8 cellular contexts compared by ENCODE assay signal in the genomic region with DNA sequence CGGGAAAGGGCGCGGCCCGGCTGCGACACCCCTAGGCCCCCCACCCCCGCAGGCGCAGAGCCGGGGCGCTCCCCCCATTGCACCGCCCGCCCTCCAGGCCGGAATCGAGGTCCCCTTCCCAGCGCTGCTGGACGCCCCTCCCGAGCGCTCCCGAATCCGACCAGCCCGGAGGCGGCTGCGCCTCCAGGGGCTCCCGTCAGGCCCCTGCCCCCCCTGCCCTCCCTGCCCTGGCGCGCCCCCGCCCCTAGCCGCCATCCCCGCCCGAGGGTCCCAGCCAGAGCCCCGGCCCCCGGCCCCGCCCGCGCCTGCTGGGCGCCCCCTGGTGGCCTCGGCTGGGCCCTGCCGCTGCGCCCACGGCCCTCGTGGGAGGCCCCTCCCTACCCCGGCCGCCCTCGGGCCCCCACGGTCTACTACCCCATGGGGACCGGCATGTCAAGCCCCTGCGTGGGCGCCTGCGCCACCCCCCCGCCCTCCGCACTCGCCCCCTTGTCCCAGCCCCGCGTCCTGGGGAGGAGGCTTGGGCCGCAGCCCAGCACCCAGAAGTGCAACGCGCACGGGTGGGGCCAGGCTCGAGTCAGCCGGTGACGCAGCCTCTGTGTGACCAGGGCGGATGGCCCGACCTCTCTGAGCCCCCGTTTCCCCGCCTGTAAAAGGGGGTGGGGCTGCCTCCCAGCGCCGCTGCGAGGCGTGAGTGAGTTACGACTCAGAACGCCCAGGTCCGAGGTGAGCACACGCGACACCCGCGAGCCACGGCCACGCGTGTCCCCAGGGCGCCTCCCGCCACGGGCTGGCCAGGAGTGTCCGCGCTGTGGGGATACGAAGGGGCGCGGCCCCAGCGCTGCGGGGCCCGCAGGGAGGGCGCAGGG.
DNase-seq lines count a peak whose midpoint lies in the region; ATAC-seq, FAIRE-seq and TF ChIP-seq lines count a peak whose summit lies in the region.

No MANE protein-coding gene starts in this region.

- ATAC-seq in memory B cell (ENCODE audit: low read depth) (peak; percentile 39), HG02938 (IDR thresholded peaks at IDR 0.05; ENCODE audit: unreplicated experiment) (no peak)

- CTCF ChIA-PET in activated CD4-positive, alpha-beta memory T cell treated with anti-CD3 and anti-CD28 coated beads for 36 hours (lab: Charles Lee), result no interaction called here

- no peaks in the 10 kb centered on the region for H3K36me3 Mint-ChIP-seq in activated CD4-positive, alpha-beta memory T cell treated with anti-CD3 and anti-CD28 coated beads for 36 hours
- H3K36me3 Mint-ChIP-seq in memory B cell, result no peaks in the 10 kb centered on the region

- H3K9me3 ChIP-seq in ectodermal cell (ENCODE audit: control insufficient read depth, low read length), result no peaks in the 10 kb centered on the region

- H3K27ac ChIP-seq in ectodermal cell (ENCODE audit: insufficient read depth, low read depth, low read length, poor library complexity, severe bottlenecking), result no peak overlapping the region

- H3K9me3 Mint-ChIP-seq in activated CD4-positive, alpha-beta memory T cell treated with anti-CD3 and anti-CD28 coated beads for 36 hours, result no peaks in the 10 kb centered on the region
- H3K9me3 Mint-ChIP-seq in memory B cell, result no peaks in the 10 kb centered on the region

- intact Hi-C loops in activated CD4-positive, alpha-beta memory T cell treated with anti-CD3 and anti-CD28 coated beads for 36 hours (cut with micrococcal nuclease), result no loop called here

- POLR2A ChIA-PET in activated CD4-positive, alpha-beta memory T cell treated with anti-CD3 and anti-CD28 coated beads for 36 hours (lab: Charles Lee), result no interaction called here

- no peaks in the 10 kb centered on the region for H3K36me3 ChIP-seq in ectodermal cell (ENCODE audit: control insufficient read depth, insufficient read depth, low read length)

- H3K4me1 ChIP-seq in ectodermal cell (ENCODE audit: control insufficient read depth, insufficient read depth, low read length), result peaks cover 22% of the 10 kb centered on the region

- peak overlapping the region; percentile 73 for H3K4me3 Mint-ChIP-seq in activated CD4-positive, alpha-beta memory T cell treated with anti-CD3 and anti-CD28 coated beads for 36 hours
- peak overlapping the region; percentile 78 for H3K4me3 Mint-ChIP-seq in memory B cell

- no peaks in the 10 kb centered on the region for H3K27me3 Mint-ChIP-seq in activated CD4-positive, alpha-beta memory T cell treated with anti-CD3 and anti-CD28 coated beads for 36 hours
- no peaks in the 10 kb centered on the region for H3K27me3 Mint-ChIP-seq in memory B cell

- H3K4me3 ChIP-seq in ectodermal cell (ENCODE audit: insufficient read depth, low read depth, low read length), result peak overlapping the region; percentile 36

- H3K27me3 ChIP-seq in ectodermal cell (ENCODE audit: control insufficient read depth, insufficient read depth, low read length, poor library complexity, severe bottlenecking), result peaks cover 39% of the 10 kb centered on the region

- 1% methylated on average over 89 to 90 of the region's 90 CpGs for WGBS in ectodermal cell, 2 experiments

- DNase-seq in GM12891 (ENCODE audit: insufficient read length, low spot score), result peak; percentile 77
- peak; percentile 72 for DNase-seq in MV-4-11 (lab: John Stamatoyannopoulos, UW)
- peak; percentile 84 for DNase-seq in activated CD4-positive, alpha-beta memory T cell treated with anti-CD3 and anti-CD28 coated beads for 36 hours
- peak; percentile 68 to 81 for DNase-seq in memory B cell (ENCODE audit: low spot score in 2 of 2)
- DNase-seq in stimulated activated CD8-positive, alpha-beta memory T cell treated with anti-CD3 and anti-CD28 coated beads, Interleukin-15, amount 100 ng/mL, for 4 hours (ENCODE audit: low read depth in 2 of 2), result peak; percentile 53 to 70
- DNase-seq in NCI-H2171 treated with DMSO at 0.1 percent for 48 hours (lab: John Stamatoyannopoulos, UW), result no peak

- TF ChIP-seq POLR2A in GM12891 (IDR thresholded peaks at IDR 0.05; ENCODE audit: low read depth, low read length), result no peak

- no peak for FAIRE-seq in GM12891 (lab: Jason Lieb, UNC)

- H3K27ac Mint-ChIP-seq in activated CD4-positive, alpha-beta memory T cell treated with anti-CD3 and anti-CD28 coated beads for 36 hours, result peak overlapping the region; percentile 62
- no peak overlapping the region for H3K27ac Mint-ChIP-seq in memory B cell

- peaks cover 4% of the 10 kb centered on the region for H3K4me1 Mint-ChIP-seq in activated CD4-positive, alpha-beta memory T cell treated with anti-CD3 and anti-CD28 coated beads for 36 hours (ENCODE audit: low read depth)
- peaks cover 7% of the 10 kb centered on the region for H3K4me1 Mint-ChIP-seq in memory B cell

TF ChIP-seq in GM12891, 5 proteins besides CTCF, POLR2A, EP300 and RAD21:
- TF ChIP-seq PAX5 (IDR thresholded peaks at IDR 0.05; ENCODE audit: insufficient read depth, low read length, severe bottlenecking) (no peak), SPI1 (IDR thresholded peaks at IDR 0.05; ENCODE audit: low read depth, low read length) (no peak), POU2F2 (IDR thresholded peaks at IDR 0.05; ENCODE audit: low read depth, low read length) (no peak), POLR2AphosphoS5 (IDR thresholded peaks at IDR 0.05; ENCODE audit: low read depth, low read length) (no peak), TAF1 (IDR thresholded peaks at IDR 0.05; ENCODE audit: low read depth, low read length) (no peak)
TF ChIP-seq in GM12891: peak in this region for 0.
